ENCODE assay signal across 25 cellular contexts in the genomic region with DNA sequence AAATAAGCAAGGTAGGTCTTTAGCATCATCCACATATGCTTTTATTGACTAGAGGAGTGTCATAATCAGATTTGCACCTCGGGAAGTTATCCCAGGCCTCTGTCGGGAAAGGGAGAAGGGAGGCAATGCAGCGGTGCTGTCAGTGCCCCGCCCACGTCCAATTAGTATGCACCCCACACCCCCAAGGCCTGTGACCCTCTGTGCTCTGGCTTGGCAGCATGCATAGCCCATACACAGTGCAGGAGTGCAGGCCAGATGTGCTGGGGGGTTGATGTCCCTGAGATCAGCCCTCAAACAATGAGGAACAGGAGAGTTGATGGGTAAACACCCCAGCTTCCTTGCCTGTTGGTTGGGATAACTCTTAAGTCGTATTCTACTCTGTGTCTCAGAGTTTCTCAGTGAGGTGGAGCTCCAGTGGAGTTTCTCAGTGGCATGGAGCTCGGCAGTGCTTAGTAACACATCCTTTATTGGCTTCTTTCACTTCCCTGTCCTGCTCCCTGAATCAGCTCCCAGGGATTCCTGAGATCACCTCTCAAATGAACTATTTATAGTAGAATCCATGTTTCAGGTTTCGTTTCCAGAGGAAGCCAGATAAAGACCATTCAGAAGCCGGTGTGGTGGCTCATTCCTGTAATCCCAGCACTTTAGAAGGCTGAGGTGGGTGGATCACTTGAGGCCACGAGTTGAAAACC. TPM values are rescaled to one million over a fixed set of nuclear protein-coding genes. Genes with fewer than 3 reads are reported as not detected.
A peak's percentile ranks its signal among the peaks of the same experiment; 100 is the strongest.
DNase-seq lines count a peak whose midpoint lies in the region; ATAC-seq and TF ChIP-seq lines count a peak whose summit lies in the region.
"Had no signal": no experiment of that assay in that cellular context is flagged by ENCODE, and none has a peak within 500 bp of the region (broad histone marks: within the 10 kb centered on the region; RNA-seq: fewer than 3 reads in every experiment).

No MANE protein-coding gene starts in this region.

- H3K4me1 ChIP-seq in heart left ventricle (peaks cover 0 to 10% (median 0%) of the 10 kb centered on the region in 12 donors), esophagus muscularis mucosa (peaks cover 4 to 33% (median 17%) of the 10 kb centered on the region in 4 donors)
- no peaks in the 10 kb centered on the region for H3K4me1 ChIP-seq in naive thymus-derived CD4-positive, alpha-beta T cell (ENCODE audit: control insufficient read depth in 2 of 2, insufficient read depth in 2 of 2, low read length in 2 of 2)

- DNase-seq in heart left ventricle (no peak), Right ventricle myocardium inferior (ENCODE audit: missing footprints) (no peak), amniotic epithelial cell (ENCODE audit: low read depth) (peak; percentile 14), esophagus muscularis mucosa (ENCODE audit: extremely low spot score) (peak; percentile 66)
- DNase-seq in activated naive CD8-positive, alpha-beta T cell treated with anti-CD3 and anti-CD28 coated beads, Interleukin-2, amount 50 U/mL, for 24 hours = no peak
- DNase-seq in naive thymus-derived CD4-positive, alpha-beta T cell = no peak
- DNase-seq: activated CD8-positive, alpha-beta T cell treated with anti-CD3 and anti-CD28 coated beads for 36 hours; activated naive CD4-positive, alpha-beta T cell treated with anti-CD3 and anti-CD28 coated beads for 36 hours; activated T-cell treated with anti-CD3 and anti-CD28 coated beads, Interleukin-2, amount 50 U/mL, for 4 hours; aorta; immature natural killer cell; lower lobe of right lung; NCI-H1092; NCI-H2029; SK-N-SH; testis had no signal

- H3K4me3 ChIP-seq in heart left ventricle (no peak overlapping the region), esophagus muscularis mucosa (no peak overlapping the region)
- no peak overlapping the region for H3K4me3 ChIP-seq in naive thymus-derived CD4-positive, alpha-beta T cell (ENCODE audit: low read length)
- H3K4me3 ChIP-seq: A549, BLaER1, coronary artery, lower lobe of right lung, testis, vagina had no signal

- POLR2A ChIA-PET in naive thymus-derived CD4-positive, alpha-beta T cell (lab: Charles Lee) = interaction anchor here (0.6 kb wide), 1 partner anchor 146 kb away, joined by 4 read pairs; no protein-coding TSS in a partner anchor

- intact Hi-C loops in heart left ventricle (cut with DNase I) = no loop called here
- intact Hi-C loops in Right ventricle myocardium inferior (cut with DNase I) = no loop called here
- intact Hi-C loops in esophagus muscularis mucosa (cut with DNase I) = loop anchor here (10.0 kb wide), 1 partner anchor 175 kb away; the partner anchor contains the start of genes GTF2E1 and RABL3
- intact Hi-C loops in naive thymus-derived CD4-positive, alpha-beta T cell (cut with micrococcal nuclease) = loop anchor here in 1 of 2 donors (10.0 kb wide), 1 partner anchor 975 kb away; the partner anchor contains the start of gene POLQ

- H3K27me3 Mint-ChIP-seq in activated naive CD8-positive, alpha-beta T cell treated with anti-CD3 and anti-CD28 coated beads, Interleukin-2, amount 50 U/mL, for 24 hours = no peaks in the 10 kb centered on the region
- H3K27me3 Mint-ChIP-seq in naive thymus-derived CD4-positive, alpha-beta T cell = peaks cover 0 to 7% (median 2%) of the 10 kb centered on the region in 5 donors
- H3K27me3 Mint-ChIP-seq: activated CD8-positive, alpha-beta T cell treated with anti-CD3 and anti-CD28 coated beads for 36 hours had no signal

- H3K27me3 ChIP-seq in heart left ventricle (no peaks in the 10 kb centered on the region), esophagus muscularis mucosa (no peaks in the 10 kb centered on the region)
- H3K27me3 ChIP-seq in naive thymus-derived CD4-positive, alpha-beta T cell (ENCODE audit: control insufficient read depth in 2 of 2, insufficient read depth in 2 of 2, low read length in 2 of 2) = peaks cover 0 to 3% of the 10 kb centered on the region in 2 donors
- H3K27me3 ChIP-seq: BLaER1, testis, vagina had no signal

- TF ChIP-seq CTCF in heart left ventricle (IDR thresholded peaks at IDR 0.05) = no peak
- no peak for TF ChIP-seq CTCF in esophagus muscularis mucosa (IDR thresholded peaks at IDR 0.05)

- H3K4me3 Mint-ChIP-seq in activated naive CD8-positive, alpha-beta T cell treated with anti-CD3 and anti-CD28 coated beads, Interleukin-2, amount 50 U/mL, for 24 hours = no peak overlapping the region
- no peak overlapping the region for H3K4me3 Mint-ChIP-seq in naive thymus-derived CD4-positive, alpha-beta T cell
- H3K4me3 Mint-ChIP-seq: activated CD8-positive, alpha-beta T cell treated with anti-CD3 and anti-CD28 coated beads for 36 hours; activated naive CD4-positive, alpha-beta T cell treated with anti-CD3 and anti-CD28 coated beads for 36 hours; activated T-cell treated with anti-CD3 and anti-CD28 coated beads, Interleukin-2, amount 50 U/mL, for 4 hours; immature natural killer cell; stimulated activated memory B cell treated with anti-CD40 and anti-IgM and Interleukin-4, amounts not matched to agents 10 μg/mL and 1 μg/mL and 100 μg/mL, for 72 hours had no signal

- H3K9me3 ChIP-seq in heart left ventricle = no peaks in the 10 kb centered on the region
- no peaks in the 10 kb centered on the region for H3K9me3 ChIP-seq in esophagus muscularis mucosa
- H3K9me3 ChIP-seq in naive thymus-derived CD4-positive, alpha-beta T cell (ENCODE audit: control insufficient read depth in 2 of 3, low read length in 3 of 3) = no peaks in the 10 kb centered on the region
- H3K9me3 ChIP-seq: A549, BLaER1, lower lobe of right lung, SK-N-SH, testis, vagina had no signal

- no peak for TF ChIP-seq POLR2A in heart left ventricle (IDR thresholded peaks at IDR 0.05)
- no peak for TF ChIP-seq POLR2A in esophagus muscularis mucosa (IDR thresholded peaks at IDR 0.05; ENCODE audit: low read depth)

- H3K27ac ChIP-seq in heart left ventricle (no peak overlapping the region), esophagus muscularis mucosa (replicated peaks in 1 of 4) (no peak overlapping the region), temporal lobe (ENCODE audit: low read depth, low read length) (peak overlapping the region; percentile 69)
- H3K27ac ChIP-seq in naive thymus-derived CD4-positive, alpha-beta T cell (ENCODE audit: low read depth, low read length) = no peak overlapping the region
- H3K27ac ChIP-seq: A549, BLaER1, coronary artery, lower lobe of right lung, testis had no signal

- ATAC-seq in heart left ventricle = peak; percentile 21 to 52 (median 32)
- no peak for ATAC-seq in Right ventricle myocardium inferior
- ATAC-seq in HG03565 (IDR thresholded peaks at IDR 0.05; ENCODE audit: unreplicated experiment) = no peak
- ATAC-seq in activated naive CD8-positive, alpha-beta T cell treated with anti-CD3 and anti-CD28 coated beads, Interleukin-2, amount 50 U/mL, for 24 hours = no peak
- ATAC-seq in naive thymus-derived CD4-positive, alpha-beta T cell = no peak
- ATAC-seq: A549; activated CD4-positive, CD25-positive, alpha-beta regulatory T cell treated with anti-CD3 and anti-CD28 coated beads, Interleukin-2, amount 50 U/mL, for 24 hours; activated CD8-positive, alpha-beta T cell treated with anti-CD3 and anti-CD28 coated beads for 36 hours; activated T-cell treated with anti-CD3 and anti-CD28 coated beads, Interleukin-2, amount 50 U/mL, for 4 hours; lower lobe of right lung; Panc1; stimulated activated memory B cell treated with anti-CD40 and anti-IgM and Interleukin-4, amounts not matched to agents 10 μg/mL and 1 μg/mL and 100 μg/mL, for 72 hours had no signal

- H3K36me3 ChIP-seq in heart left ventricle = no peaks in the 10 kb centered on the region
- no peaks in the 10 kb centered on the region for H3K36me3 ChIP-seq in esophagus muscularis mucosa
- H3K36me3 ChIP-seq in naive thymus-derived CD4-positive, alpha-beta T cell (ENCODE audit: control insufficient read depth in 2 of 3, insufficient read depth in 3 of 3, low read length in 3 of 3) = no peaks in the 10 kb centered on the region
- H3K36me3 ChIP-seq: BLaER1, lower lobe of right lung, vagina had no signal

- peaks cover 3% of the 10 kb centered on the region for H3K4me1 Mint-ChIP-seq in activated naive CD8-positive, alpha-beta T cell treated with anti-CD3 and anti-CD28 coated beads, Interleukin-2, amount 50 U/mL, for 24 hours
- peaks cover 0 to 6% (median 0%) of the 10 kb centered on the region in 7 donors for H3K4me1 Mint-ChIP-seq in naive thymus-derived CD4-positive, alpha-beta T cell
- H3K4me1 Mint-ChIP-seq: immature natural killer cell; stimulated activated memory B cell treated with anti-CD40 and anti-IgM and Interleukin-4, amounts not matched to agents 10 μg/mL and 1 μg/mL and 100 μg/mL, for 72 hours had no signal

- TF ChIP-seq EP300 in esophagus muscularis mucosa (IDR thresholded peaks at IDR 0.05) = no peak

- 50 to 52% (median 52%) methylated on average over 10 of the region's 10 CpGs for WGBS in heart left ventricle, 4 donors
- 64% methylated on average over 10 of the region's 10 CpGs for WGBS in esophagus muscularis mucosa

- H3K36me3 Mint-ChIP-seq in activated naive CD8-positive, alpha-beta T cell treated with anti-CD3 and anti-CD28 coated beads, Interleukin-2, amount 50 U/mL, for 24 hours (ENCODE audit: low read depth) = no peaks in the 10 kb centered on the region
- no peaks in the 10 kb centered on the region for H3K36me3 Mint-ChIP-seq in naive thymus-derived CD4-positive, alpha-beta T cell
- H3K36me3 Mint-ChIP-seq: immature natural killer cell; stimulated activated memory B cell treated with anti-CD40 and anti-IgM and Interleukin-4, amounts not matched to agents 10 μg/mL and 1 μg/mL and 100 μg/mL, for 72 hours had no signal

- no peak overlapping the region for H3K27ac Mint-ChIP-seq in activated naive CD8-positive, alpha-beta T cell treated with anti-CD3 and anti-CD28 coated beads, Interleukin-2, amount 50 U/mL, for 24 hours
- no peak overlapping the region for H3K27ac Mint-ChIP-seq in naive thymus-derived CD4-positive, alpha-beta T cell
- H3K27ac Mint-ChIP-seq: activated CD8-positive, alpha-beta T cell treated with anti-CD3 and anti-CD28 coated beads for 36 hours; activated naive CD4-positive, alpha-beta T cell treated with anti-CD3 and anti-CD28 coated beads for 36 hours; immature natural killer cell; stimulated activated memory B cell treated with anti-CD40 and anti-IgM and Interleukin-4, amounts not matched to agents 10 μg/mL and 1 μg/mL and 100 μg/mL, for 72 hours had no signal

- CTCF ChIA-PET in naive thymus-derived CD4-positive, alpha-beta T cell (lab: Charles Lee) = interaction anchor here (0.6 to 1.7 kb wide), 4 partner anchors 26 to 223 kb away, joined by 3 to 5 read pairs (median 3); partner anchors contain the start of genes GTF2E1 and NDUFB4

- H3K9me3 Mint-ChIP-seq in activated naive CD8-positive, alpha-beta T cell treated with anti-CD3 and anti-CD28 coated beads, Interleukin-2, amount 50 U/mL, for 24 hours = no peaks in the 10 kb centered on the region
- H3K9me3 Mint-ChIP-seq in naive thymus-derived CD4-positive, alpha-beta T cell = peaks cover 0 to 5% (median 1%) of the 10 kb centered on the region in 11 donors
- H3K9me3 Mint-ChIP-seq: activated CD8-positive, alpha-beta T cell treated with anti-CD3 and anti-CD28 coated beads for 36 hours; activated naive CD4-positive, alpha-beta T cell treated with anti-CD3 and anti-CD28 coated beads for 36 hours; activated T-cell treated with anti-CD3 and anti-CD28 coated beads, Interleukin-2, amount 50 U/mL, for 4 hours; immature natural killer cell; stimulated activated memory B cell treated with anti-CD40 and anti-IgM and Interleukin-4, amounts not matched to agents 10 μg/mL and 1 μg/mL and 100 μg/mL, for 72 hours had no signal

RNA-seq across cellular contexts. Expression of gene NDUFB4, which starts 26.8 kb away (rescaled TPM):
- total RNA-seq in heart left ventricle (100 to 1,000 TPM; 283 to 596 (median 505) TPM), Right ventricle myocardium inferior (629 TPM), esophagus muscularis mucosa (100 to 1,000 TPM; 142 to 333 (median 256) TPM), temporal lobe (25.8 TPM)
- 100 to 1,000 TPM; 477 to 899 TPM for polyA plus RNA-seq in heart left ventricle
- total RNA-seq in naive thymus-derived CD4-positive, alpha-beta T cell = 100 to 1,000 TPM in 1 of 5 experiments, 10 to 100 TPM in 4; 63.4 to 126 (median 76.2) TPM
- 100 to 1,000 TPM; 155 to 277 TPM for polyA plus RNA-seq in naive thymus-derived CD4-positive, alpha-beta T cell

Comparison
In these comparisons a context has a peak if more than half of its experiments do, and no peak if none do; other contexts are left out.
1. ATAC-seq: peak in heart left ventricle (4 of 4); none in Right ventricle myocardium inferior (single experiment), HG03565 (single experiment), activated naive CD8-positive, alpha-beta T cell treated with anti-CD3 and anti-CD28 coated beads, Interleukin-2, amount 50 U/mL, for 24 hours (single experiment) and naive thymus-derived CD4-positive, alpha-beta T cell (single experiment).
2. DNase-seq: peak in amniotic epithelial cell (single experiment) and esophagus muscularis mucosa (single experiment); none in heart left ventricle (0 of 5), Right ventricle myocardium inferior (single experiment), activated naive CD8-positive, alpha-beta T cell treated with anti-CD3 and anti-CD28 coated beads, Interleukin-2, amount 50 U/mL, for 24 hours (single experiment) and naive thymus-derived CD4-positive, alpha-beta T cell (0 of 9).